ENCODE assay signal across 36 cellular contexts in the genomic region with DNA sequence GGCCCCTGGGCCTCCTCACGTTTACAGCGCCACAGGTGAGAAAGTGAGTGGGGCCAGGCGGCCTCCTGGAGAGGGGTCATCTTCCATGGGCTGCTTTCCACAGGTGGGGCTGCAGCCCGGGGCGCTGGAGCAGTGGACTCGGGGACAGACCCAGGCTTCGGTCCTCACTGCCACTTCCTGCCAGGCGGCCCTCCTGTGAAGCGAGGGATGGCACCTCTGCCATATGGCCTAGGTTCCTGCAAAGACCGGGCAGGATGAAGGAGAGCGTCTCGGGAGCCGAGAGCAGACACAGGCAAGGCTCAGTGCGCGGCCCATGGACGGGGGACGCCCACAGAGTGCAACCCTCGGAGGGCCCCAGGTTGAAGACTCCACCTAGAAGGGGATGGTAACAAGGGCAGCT.
"Had no signal": no experiment of that assay in that cellular context is flagged by ENCODE, and none has a peak within 500 bp of the region (broad histone marks: within the 10 kb centered on the region; RNA-seq: fewer than 3 reads in every experiment).

No MANE protein-coding gene starts in this region.

- H3K9me3 Mint-ChIP-seq: activated CD4-positive, alpha-beta memory T cell treated with anti-CD3 and anti-CD28 coated beads, Interleukin-2, amount 10 ng/mL, durations not matched to agents 7 days and 5 days; activated CD4-positive, alpha-beta T cell treated with anti-CD3 and anti-CD28 coated beads, Interleukin-2, amount 10 ng/mL, durations not matched to agents 7 days and 5 days; activated naive CD4-positive, alpha-beta T cell treated with anti-CD3 and anti-CD28 coated beads, Interleukin-2, amount 10 ng/mL, durations not matched to agents 7 days and 5 days; activated naive CD4-positive, alpha-beta T cell treated with anti-CD3 and anti-CD28 coated beads, Interleukin-2, amount 50 U/mL, for 24 hours; activated naive CD8-positive, alpha-beta T cell treated with anti-CD3 and anti-CD28 coated beads, Interleukin-2, amount 10 ng/mL, durations not matched to agents 7 days and 5 days; activated naive CD8-positive, alpha-beta T cell treated with anti-CD3 and anti-CD28 coated beads, Interleukin-2, amount 50 U/mL, for 24 hours; activated T-cell treated with anti-CD3 and anti-CD28 coated beads, Interleukin-2, amount 50 U/mL, for 24 hours; activated T-helper 2 cell treated with anti-CD3 and anti-CD28 coated beads, Interferon-gamma antibody, Interleukin-2, Interleukin-4, amounts not matched to agents 10 μg/mL and 5 μg/mL and 100 μg/mL, durations not matched to agents 14 hours and 24 hours and 36 hours; brain; central memory CD8-positive, alpha-beta T cell; T-helper 1 cell treated with Interleukin-12 subunit alpha and Interleukin-12 subunit beta and Interleukin-4 antibody, amounts not matched to agents 30 μg/mL and 1 μg/mL, for 36 hours; T-helper 2 cell treated with Interferon-gamma antibody and Interleukin-4, amounts not matched to agents 5 μg/mL and 100 μg/mL, for 36 hours; WTC11 had no signal

- H3K9me3 ChIP-seq: ascending aorta had no signal

- H3K4me3 ChIP-seq: ascending aorta, cardiac muscle cell had no signal

- H3K4me3 Mint-ChIP-seq: activated CD4-positive, alpha-beta memory T cell treated with anti-CD3 and anti-CD28 coated beads, Interleukin-2, amount 10 ng/mL, durations not matched to agents 7 days and 5 days; activated CD4-positive, alpha-beta T cell treated with anti-CD3 and anti-CD28 coated beads for 36 hours; activated CD4-positive, alpha-beta T cell treated with anti-CD3 and anti-CD28 coated beads, Interleukin-2, amount 10 ng/mL, durations not matched to agents 7 days and 5 days; activated CD8-positive, alpha-beta memory T cell treated with anti-CD3 and anti-CD28 coated beads, Interleukin-2, amount 10 ng/mL, durations not matched to agents 7 days and 5 days; activated CD8-positive, alpha-beta T cell treated with anti-CD3 and anti-CD28 coated beads, Interleukin-2, amount 10 ng/mL, durations not matched to agents 7 days and 5 days; activated naive CD4-positive, alpha-beta T cell treated with anti-CD3 and anti-CD28 coated beads, Interleukin-2, amount 10 ng/mL, durations not matched to agents 7 days and 5 days; activated naive CD4-positive, alpha-beta T cell treated with anti-CD3 and anti-CD28 coated beads, Interleukin-2, amount 50 U/mL, for 24 hours; activated naive CD8-positive, alpha-beta T cell; activated naive CD8-positive, alpha-beta T cell treated with anti-CD3 and anti-CD28 coated beads, Interleukin-2, amount 10 ng/mL, durations not matched to agents 7 days and 5 days; activated naive CD8-positive, alpha-beta T cell treated with anti-CD3 and anti-CD28 coated beads, Interleukin-2, amount 50 U/mL, for 24 hours; activated T-cell treated with anti-CD3 and anti-CD28 coated beads, Interleukin-2, amount 50 U/mL, for 24 hours; brain; central memory CD8-positive, alpha-beta T cell; T-helper 1 cell treated with Interleukin-12 subunit alpha and Interleukin-12 subunit beta and Interleukin-4 antibody, amounts not matched to agents 30 μg/mL and 1 μg/mL, for 36 hours; T-helper 2 cell treated with Interferon-gamma antibody and Interleukin-4, amounts not matched to agents 5 μg/mL and 100 μg/mL, for 36 hours; WTC11 had no signal

- H3K36me3 ChIP-seq: cardiac muscle cell had no signal

- H3K27ac Mint-ChIP-seq: activated CD4-positive, alpha-beta memory T cell treated with anti-CD3 and anti-CD28 coated beads, Interleukin-2, amount 10 ng/mL, durations not matched to agents 7 days and 5 days; activated CD4-positive, alpha-beta T cell treated with anti-CD3 and anti-CD28 coated beads for 36 hours; activated CD4-positive, alpha-beta T cell treated with anti-CD3 and anti-CD28 coated beads, Interleukin-2, amount 10 ng/mL, durations not matched to agents 7 days and 5 days; activated CD8-positive, alpha-beta memory T cell treated with anti-CD3 and anti-CD28 coated beads, Interleukin-2, amount 10 ng/mL, durations not matched to agents 7 days and 5 days; activated CD8-positive, alpha-beta T cell treated with anti-CD3 and anti-CD28 coated beads, Interleukin-2, amount 10 ng/mL, durations not matched to agents 7 days and 5 days; activated naive CD4-positive, alpha-beta T cell treated with anti-CD3 and anti-CD28 coated beads, Interleukin-2, amount 10 ng/mL, durations not matched to agents 7 days and 5 days; activated naive CD4-positive, alpha-beta T cell treated with anti-CD3 and anti-CD28 coated beads, Interleukin-2, amount 50 U/mL, for 24 hours; activated naive CD8-positive, alpha-beta T cell; activated naive CD8-positive, alpha-beta T cell treated with anti-CD3 and anti-CD28 coated beads, Interleukin-2, amount 10 ng/mL, durations not matched to agents 7 days and 5 days; activated naive CD8-positive, alpha-beta T cell treated with anti-CD3 and anti-CD28 coated beads, Interleukin-2, amount 50 U/mL, for 24 hours; activated T-cell treated with anti-CD3 and anti-CD28 coated beads, Interleukin-2, amount 50 U/mL, for 24 hours; activated T-helper 2 cell treated with anti-CD3 and anti-CD28 coated beads, Interferon-gamma antibody, Interleukin-2, Interleukin-4, amounts not matched to agents 10 μg/mL and 5 μg/mL and 100 μg/mL, durations not matched to agents 14 hours and 24 hours and 36 hours; T-helper 1 cell treated with Interleukin-12 subunit alpha and Interleukin-12 subunit beta and Interleukin-4 antibody, amounts not matched to agents 30 μg/mL and 1 μg/mL, for 36 hours; T-helper 2 cell treated with Interferon-gamma antibody and Interleukin-4, amounts not matched to agents 5 μg/mL and 100 μg/mL, for 36 hours; WTC11 had no signal

- H3K27me3 ChIP-seq: ascending aorta, cardiac muscle cell had no signal

- H3K36me3 Mint-ChIP-seq: activated CD8-positive, alpha-beta memory T cell treated with anti-CD3 and anti-CD28 coated beads, Interleukin-2, amount 10 ng/mL, durations not matched to agents 7 days and 5 days; activated naive CD4-positive, alpha-beta T cell treated with anti-CD3 and anti-CD28 coated beads, Interleukin-2, amount 10 ng/mL, durations not matched to agents 7 days and 5 days; activated naive CD8-positive, alpha-beta T cell treated with anti-CD3 and anti-CD28 coated beads, Interleukin-2, amount 10 ng/mL, durations not matched to agents 7 days and 5 days; brain; WTC11 had no signal

- H3K4me1 ChIP-seq: ascending aorta had no signal

- DNase-seq: activated CD4-positive, alpha-beta memory T cell treated with anti-CD3 and anti-CD28 coated beads, Interleukin-2, amount 10 ng/mL, durations not matched to agents 7 days and 5 days; activated CD4-positive, alpha-beta T cell treated with anti-CD3 and anti-CD28 coated beads for 1 hour; activated CD4-positive, alpha-beta T cell treated with anti-CD3 and anti-CD28 coated beads for 36 hours; activated CD4-positive, alpha-beta T cell treated with anti-CD3 and anti-CD28 coated beads for 48 hours; activated CD4-positive, alpha-beta T cell treated with anti-CD3 and anti-CD28 coated beads, Interleukin-2, amount 10 ng/mL, durations not matched to agents 7 days and 5 days; activated CD4-positive, alpha-beta T cell treated with anti-CD3 and anti-CD28 coated beads, Interleukin-2, amount 50 U/mL, for 48 hours; activated CD4-positive, CD25-positive, alpha-beta regulatory T cell; activated CD8-positive, alpha-beta memory T cell treated with anti-CD3 and anti-CD28 coated beads for 24 hours; activated CD8-positive, alpha-beta memory T cell treated with anti-CD3 and anti-CD28 coated beads, Interleukin-2, amount 10 ng/mL, durations not matched to agents 7 days and 5 days; activated CD8-positive, alpha-beta memory T cell treated with anti-CD3 and anti-CD28 coated beads, Interleukin-2, amount 50 U/mL, for 48 hours; activated CD8-positive, alpha-beta T cell treated with anti-CD3 and anti-CD28 coated beads, Interleukin-2, amount 10 ng/mL, durations not matched to agents 7 days and 5 days; activated effector memory CD4-positive, alpha-beta T cell treated with Interleukin-2 at 50 U/mL for 16 hours; activated gamma-delta T cell; activated naive CD4-positive, alpha-beta T cell treated with anti-CD3 and anti-CD28 coated beads, Interleukin-2, amount 10 ng/mL, durations not matched to agents 7 days and 5 days; activated naive CD4-positive, alpha-beta T cell treated with Interleukin-2 at 50 U/mL for 16 hours; activated naive CD8-positive, alpha-beta T cell treated with anti-CD3 and anti-CD28 coated beads, Interleukin-2, amount 10 ng/mL, durations not matched to agents 7 days and 5 days; activated naive CD8-positive, alpha-beta T cell treated with anti-CD3 and anti-CD28 coated beads, Interleukin-2, amount 50 U/mL, for 24 hours; activated T-cell treated with anti-CD3 and anti-CD28 coated beads, Interleukin-2, amount 50 U/mL, for 24 hours; activated T-cell treated with anti-CD3 and anti-CD28 coated beads, Interleukin-2, amount 50 U/mL, for 48 hours; amygdala; anterior cingulate cortex; caudate nucleus; T-helper 1 cell; T-helper 2 cell; T-helper 9 cell; WERI-Rb-1 had no signal

- H3K27ac ChIP-seq: ascending aorta, cardiac muscle cell, WERI-Rb-1 had no signal

- H3K4me1 Mint-ChIP-seq: activated CD4-positive, alpha-beta memory T cell treated with anti-CD3 and anti-CD28 coated beads, Interleukin-2, amount 10 ng/mL, durations not matched to agents 7 days and 5 days; activated CD4-positive, alpha-beta T cell treated with anti-CD3 and anti-CD28 coated beads for 36 hours; activated CD4-positive, alpha-beta T cell treated with anti-CD3 and anti-CD28 coated beads, Interleukin-2, amount 10 ng/mL, durations not matched to agents 7 days and 5 days; activated CD8-positive, alpha-beta memory T cell treated with anti-CD3 and anti-CD28 coated beads, Interleukin-2, amount 10 ng/mL, durations not matched to agents 7 days and 5 days; activated naive CD4-positive, alpha-beta T cell treated with anti-CD3 and anti-CD28 coated beads, Interleukin-2, amount 10 ng/mL, durations not matched to agents 7 days and 5 days; activated naive CD4-positive, alpha-beta T cell treated with anti-CD3 and anti-CD28 coated beads, Interleukin-2, amount 50 U/mL, for 24 hours; activated naive CD8-positive, alpha-beta T cell treated with anti-CD3 and anti-CD28 coated beads, Interleukin-2, amount 10 ng/mL, durations not matched to agents 7 days and 5 days; activated naive CD8-positive, alpha-beta T cell treated with anti-CD3 and anti-CD28 coated beads, Interleukin-2, amount 50 U/mL, for 24 hours; WTC11 had no signal

- H3K27me3 Mint-ChIP-seq: activated CD4-positive, alpha-beta memory T cell treated with anti-CD3 and anti-CD28 coated beads, Interleukin-2, amount 10 ng/mL, durations not matched to agents 7 days and 5 days; activated CD4-positive, alpha-beta T cell treated with anti-CD3 and anti-CD28 coated beads for 36 hours; activated CD4-positive, alpha-beta T cell treated with anti-CD3 and anti-CD28 coated beads, Interleukin-2, amount 10 ng/mL, durations not matched to agents 7 days and 5 days; activated CD8-positive, alpha-beta memory T cell treated with anti-CD3 and anti-CD28 coated beads, Interleukin-2, amount 10 ng/mL, durations not matched to agents 7 days and 5 days; activated naive CD4-positive, alpha-beta T cell treated with anti-CD3 and anti-CD28 coated beads, Interleukin-2, amount 10 ng/mL, durations not matched to agents 7 days and 5 days; activated naive CD4-positive, alpha-beta T cell treated with anti-CD3 and anti-CD28 coated beads, Interleukin-2, amount 50 U/mL, for 24 hours; activated naive CD8-positive, alpha-beta T cell; activated naive CD8-positive, alpha-beta T cell treated with anti-CD3 and anti-CD28 coated beads, Interleukin-2, amount 10 ng/mL, durations not matched to agents 7 days and 5 days; activated naive CD8-positive, alpha-beta T cell treated with anti-CD3 and anti-CD28 coated beads, Interleukin-2, amount 50 U/mL, for 24 hours; activated T-cell treated with anti-CD3 and anti-CD28 coated beads, Interleukin-2, amount 50 U/mL, for 24 hours; central memory CD8-positive, alpha-beta T cell had no signal
